Comparison of ENCODE assay signal across 26 cellular contexts in the genomic region with DNA sequence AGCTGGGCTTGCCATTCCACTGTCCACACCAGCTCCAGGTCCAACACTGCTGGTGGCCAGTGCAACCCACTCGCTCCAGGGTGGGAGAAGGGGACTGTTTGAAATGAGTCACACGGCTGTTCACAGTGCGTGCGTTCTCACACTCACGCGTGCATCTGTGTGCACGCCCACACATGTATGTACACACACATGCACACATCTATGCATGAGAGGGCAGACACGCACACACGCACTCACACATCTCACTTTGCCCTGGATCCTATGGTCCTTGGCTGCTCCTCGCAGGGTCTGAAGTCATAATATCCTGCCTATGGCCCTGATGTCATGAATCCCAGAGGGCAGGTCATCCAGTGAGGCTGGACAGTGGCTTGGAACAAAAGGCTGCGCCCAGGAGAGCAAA.
DNase-seq lines count a peak whose midpoint lies in the region; FAIRE-seq and TF ChIP-seq lines count a peak whose summit lies in the region.
"Had no signal": no experiment of that assay in that cellular context is flagged by ENCODE, and none has a peak within 500 bp of the region (broad histone marks: within the 10 kb centered on the region; RNA-seq: fewer than 3 reads in every experiment).

No MANE protein-coding gene starts in this region.

- H3K4me1 ChIP-seq in OCI-LY1 (ENCODE audit: insufficient read depth, low read length, severe bottlenecking) (peaks cover 51% of the 10 kb centered on the region), endodermal cell (ENCODE audit: control insufficient read depth, insufficient read depth, low read length) (no peaks in the 10 kb centered on the region), trophoblast cell (ENCODE audit: control insufficient read depth in 1 of 2, insufficient read depth in 2 of 2, low read length in 2 of 2) (no peaks in the 10 kb centered on the region)

- no peak for TF ChIP-seq POLR2A in GM12891 (IDR thresholded peaks at IDR 0.05; ENCODE audit: low read depth, low read length)

- peaks cover 45% of the 10 kb centered on the region for H3K36me3 Mint-ChIP-seq in endodermal cell (ENCODE audit: low read depth)

- WGBS in endodermal cell (ENCODE audit: insufficient coverage in 1 of 2, insufficient read length in 1 of 2), 2 experiments: 92 to 97% methylated on average over 2 to 11 of the region's 11 CpGs
- WGBS in trophoblast cell (ENCODE audit: extremely low coverage, insufficient coverage, insufficient read length): no CpG with 5 or more reads among the region's 11 CpGs

- no peak overlapping the region for H2BK120ac ChIP-seq in trophoblast cell (ENCODE audit: insufficient read depth, low read length, poor library complexity)

- no peak overlapping the region for H2AK5ac ChIP-seq in trophoblast cell (ENCODE audit: low read length)

- H3K4me3 ChIP-seq in OCI-LY1 (ENCODE audit: low read depth, low read length, poor library complexity, severe bottlenecking) (no peak overlapping the region), endodermal cell (ENCODE audit: low read length) (no peak overlapping the region), trophoblast cell (ENCODE audit: low read depth, low read length) (peak overlapping the region; percentile 44)
- H3K4me3 ChIP-seq: A549, GM23248, MG63 had no signal

- H3K4me2 ChIP-seq in OCI-LY1 (ENCODE audit: low read length): peak overlapping the region; percentile 6; the same call in 1 of the 2 replicates
- H3K4me2 ChIP-seq in trophoblast cell (ENCODE audit: low read length): no peak overlapping the region
- H3K4me2 ChIP-seq: A549 had no signal

- H2AFZ ChIP-seq in OCI-LY1 (ENCODE audit: low read length) (no peak overlapping the region), trophoblast cell (ENCODE audit: insufficient read depth, low read length, poor library complexity) (no peak overlapping the region)
- H2AFZ ChIP-seq: GM23248 had no signal

- H3K27me3 Mint-ChIP-seq in endodermal cell (ENCODE audit: insufficient read depth): no peaks in the 10 kb centered on the region
- H3K27me3 Mint-ChIP-seq: CD8-positive, alpha-beta memory T cell had no signal

- H3K9me3 ChIP-seq in OCI-LY1 (ENCODE audit: low read length) (no peaks in the 10 kb centered on the region), endodermal cell (ENCODE audit: control insufficient read depth, low read length) (peaks cover 6% of the 10 kb centered on the region), trophoblast cell (ENCODE audit: insufficient read depth, low read depth, low read length) (peaks cover 7% of the 10 kb centered on the region)
- H3K9me3 ChIP-seq: A549, MG63 had no signal

- no peak overlapping the region for H2BK12ac ChIP-seq in trophoblast cell (ENCODE audit: low read length)

- H2BK5ac ChIP-seq in trophoblast cell (ENCODE audit: low read depth, low read length, poor library complexity): no peak overlapping the region

- no peaks in the 10 kb centered on the region for H4K20me1 ChIP-seq in OCI-LY1 (ENCODE audit: insufficient read depth, low read length)

- H3K9ac ChIP-seq in OCI-LY1 (ENCODE audit: low read length) (peak overlapping the region; percentile 59; the same call in 1 of the 2 replicates), endodermal cell (ENCODE audit: extremely low read depth, low read length, poor library complexity, severe bottlenecking) (no peak overlapping the region), trophoblast cell (ENCODE audit: low read length) (peak overlapping the region; percentile 68)
- H3K9ac ChIP-seq: GM23248 had no signal

- H3F3A ChIP-seq in OCI-LY1 (ENCODE audit: insufficient read depth, low read length): no peaks in the 10 kb centered on the region

- H3K4me1 Mint-ChIP-seq in endodermal cell: no peaks in the 10 kb centered on the region

- H3K9me3 Mint-ChIP-seq in endodermal cell: peaks cover 16% of the 10 kb centered on the region

- no peak overlapping the region for H4K12ac ChIP-seq in trophoblast cell (ENCODE audit: low read depth, low read length)

- peaks cover 35% of the 10 kb centered on the region for H3K36me3 ChIP-seq in OCI-LY1 (ENCODE audit: insufficient read depth, low read length)
- H3K36me3 ChIP-seq in endodermal cell (ENCODE audit: control insufficient read depth, insufficient read depth, low read length): peaks cover 32% of the 10 kb centered on the region
- H3K36me3 ChIP-seq in trophoblast cell (ENCODE audit: control insufficient read depth in 1 of 2, insufficient read depth in 2 of 2, low read length in 2 of 2): peaks cover 17 to 20% of the 10 kb centered on the region in 2 experiments
- H3K36me3 ChIP-seq: MG63 had no signal

- TF ChIP-seq CTCF in OCI-LY1 (IDR thresholded peaks at IDR 0.05; ENCODE audit: low read length) (no peak), endodermal cell (conservative IDR thresholded peaks at IDR 0.05) (no peak)

- no peak overlapping the region for H4K91ac ChIP-seq in trophoblast cell (ENCODE audit: low read depth, low read length)

- H3K27ac Mint-ChIP-seq in endodermal cell: no peak overlapping the region

- no peak overlapping the region for H3K23ac ChIP-seq in trophoblast cell (ENCODE audit: low read length)

- no peak overlapping the region for H3K14ac ChIP-seq in trophoblast cell (ENCODE audit: low read length)

- no peak overlapping the region for H3K4me3 Mint-ChIP-seq in endodermal cell
- H3K4me3 Mint-ChIP-seq: CD8-positive, alpha-beta memory T cell had no signal

- no peaks in the 10 kb centered on the region for H3K79me1 ChIP-seq in trophoblast cell (ENCODE audit: low read length)

- H3K27ac ChIP-seq in OCI-LY1 (ENCODE audit: low read depth, low read length, poor library complexity, severe bottlenecking): peak overlapping the region; percentile 95
- peak overlapping the region; percentile 17 for H3K27ac ChIP-seq in endodermal cell (ENCODE audit: low read depth, low read length)
- H3K27ac ChIP-seq in trophoblast cell (ENCODE audit: low read depth, low read length): no peak overlapping the region
- H3K27ac ChIP-seq: A549, C4-2B, GM23248, RWPE1 had no signal

- H3K18ac ChIP-seq in trophoblast cell (ENCODE audit: low read length): no peak overlapping the region

- no peak for DNase-seq in GM12891 (ENCODE audit: insufficient read length, low spot score)
- DNase-seq in endodermal cell: no peak
- no peak for DNase-seq in trophoblast cell
- DNase-seq in activated effector memory CD4-positive, alpha-beta T cell treated with anti-CD3 and anti-CD28 coated beads, Interleukin-2, amount 50 U/mL, for 16 hours: no peak
- no peak for DNase-seq in activated gamma-delta T cell treated with Interleukin-2 at 50 U/mL for 16 hours
- DNase-seq in NCI-H2081 treated with DMSO at 0.1 percent for 48 hours (lab: John Stamatoyannopoulos, UW): no peak
- DNase-seq: AML-193; CD8-positive, alpha-beta memory T cell; DMS 273 treated with DMSO at 0.1 percent for 48 hours; DMS79; EL; GDM1; GM23248; H7; KG1; MG63; NCI-H2029 treated with DMSO at 0.1 percent for 48 hours; NCI-H2227 treated with DMSO at 0.1 percent for 48 hours; NCI-H526 treated with DMSO at 0.1 percent for 48 hours; SHP77 treated with DMSO at 0.1 percent for 48 hours; SW 1271 had no signal

- H3K79me2 ChIP-seq in OCI-LY1 (ENCODE audit: insufficient read depth, low read length) (no peaks in the 10 kb centered on the region), trophoblast cell (ENCODE audit: control insufficient read depth, insufficient read depth, low read length, poor library complexity) (no peaks in the 10 kb centered on the region)

- H4K8ac ChIP-seq in trophoblast cell (ENCODE audit: low read depth, low read length): no peak overlapping the region

- H3K27me3 ChIP-seq in OCI-LY1 (ENCODE audit: insufficient read depth, low read length): no peaks in the 10 kb centered on the region
- H3K27me3 ChIP-seq in endodermal cell (ENCODE audit: control insufficient read depth, insufficient read depth, low read length, poor library complexity, severe bottlenecking): no peaks in the 10 kb centered on the region
- no peaks in the 10 kb centered on the region for H3K27me3 ChIP-seq in trophoblast cell (ENCODE audit: insufficient read depth, low read length)
- H3K27me3 ChIP-seq: MG63 had no signal

- FAIRE-seq in GM12891 (lab: Jason Lieb, UNC): no peak
- FAIRE-seq: GM12892 had no signal

- no peaks in the 10 kb centered on the region for H3K9me2 ChIP-seq in OCI-LY1 (ENCODE audit: low read depth, low read length)

- H3K4ac ChIP-seq in trophoblast cell (ENCODE audit: low read depth, low read length): no peak overlapping the region

TF ChIP-seq in GM12891, 5 proteins besides CTCF, POLR2A, EP300 and RAD21:
- TF ChIP-seq POU2F2 (IDR thresholded peaks at IDR 0.05; ENCODE audit: low read depth, low read length) (peak; percentile 61; the same call in 1 of the 2 replicates), PAX5 (IDR thresholded peaks at IDR 0.05; ENCODE audit: insufficient read depth, low read length, severe bottlenecking) (no peak)
